In the genomic region with DNA sequence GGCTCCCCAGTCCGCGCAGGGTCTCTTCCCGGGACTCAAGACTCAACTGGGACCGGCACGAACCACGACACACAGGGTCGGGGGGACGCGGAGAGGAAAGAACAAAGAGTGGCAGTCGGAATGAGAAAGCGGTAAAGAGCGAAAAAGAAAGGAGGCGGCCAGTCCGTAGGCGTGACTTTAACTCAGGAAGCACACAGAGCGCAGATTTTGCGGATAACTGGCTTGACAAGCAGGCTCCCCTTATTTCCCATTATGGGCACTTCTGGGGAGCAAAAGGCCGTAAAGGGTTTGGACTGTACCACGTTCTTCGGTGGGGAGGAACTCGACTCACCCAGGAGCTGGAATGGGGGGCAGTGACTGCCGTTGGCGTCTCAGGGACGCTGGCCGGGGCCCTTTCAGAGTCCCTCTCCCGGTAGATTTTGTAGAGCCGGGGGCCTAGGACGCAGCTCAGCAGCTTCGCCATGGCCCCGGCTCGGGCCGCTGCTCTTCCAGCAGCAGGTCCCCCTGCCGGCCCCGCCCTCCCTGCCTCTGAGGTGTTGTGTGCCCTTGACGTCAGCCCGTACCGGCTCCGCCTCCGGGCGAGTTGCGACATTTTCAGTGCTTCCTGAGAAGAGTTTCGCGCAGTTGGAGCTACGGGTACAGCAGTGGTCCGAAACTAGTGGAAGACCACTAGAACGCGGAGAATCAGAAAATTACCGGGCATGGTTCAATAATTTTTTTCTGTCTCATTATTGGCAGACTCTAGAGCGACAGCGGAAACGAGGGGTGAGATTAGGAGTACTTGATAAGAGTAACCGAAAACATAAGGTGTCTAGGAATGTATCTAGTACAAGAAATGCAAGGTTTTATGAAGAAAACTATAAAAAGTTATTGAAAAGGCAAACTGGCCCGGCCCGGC, we compare ENCODE assay signal across 8 cellular contexts. TPM values are rescaled to one million over a fixed set of nuclear protein-coding genes. Genes with fewer than 3 reads are reported as not detected.
DNase-seq lines count a peak whose midpoint lies in the region; ATAC-seq and TF ChIP-seq lines count a peak whose summit lies in the region.

Gene ABHD16A, minus strand, starts transcription at position 506 of the 898 bp plus-strand sequence. Its CDS starts 43 bp downstream, at position 463.

- peak; percentile 90 for TF ChIP-seq POLR2A in GM19099 (IDR thresholded peaks at IDR 0.05; ENCODE audit: extremely low read depth, insufficient read length, low read depth)

- peaks cover 23% of the 10 kb centered on the region for H3K4me1 Mint-ChIP-seq in activated CD4-positive, alpha-beta T cell treated with anti-CD3 and anti-CD28 coated beads for 36 hours

- no peaks in the 10 kb centered on the region for H3K36me3 ChIP-seq in kidney epithelial cell (ENCODE audit: control insufficient read depth, insufficient read depth, low read length)

- no peaks in the 10 kb centered on the region for H3K9me3 Mint-ChIP-seq in activated CD4-positive, alpha-beta T cell treated with anti-CD3 and anti-CD28 coated beads for 36 hours (ENCODE audit: low read depth)

- DNase-seq in AG09309 (ENCODE audit: low read depth), result peak; percentile 90
- DNase-seq in NCI-H524 (lab: John Stamatoyannopoulos, UW), result peak; percentile 88 to 96
- DNase-seq in activated CD4-positive, alpha-beta T cell treated with anti-CD3 and anti-CD28 coated beads for 36 hours, result peak; percentile 99
- peak; percentile 99 for DNase-seq in choroid plexus epithelial cell (ENCODE audit: low read depth)
- DNase-seq in kidney epithelial cell (ENCODE audit: low read depth), result peak; percentile 96
- DNase-seq in stimulated activated CD4-positive, alpha-beta T cell treated with anti-CD3 and anti-CD28 coated beads, Interleukin-15, amount 100 ng/mL, for 48 hours (ENCODE audit: low read depth in 2 of 2), result peak; percentile 96 to 98

- H3K4me3 ChIP-seq in AG09309 (ENCODE audit: control insufficient read depth, low read depth, low read length) (peak within 1 kb of the TSS; percentile 86), choroid plexus epithelial cell (ENCODE audit: low read depth, low read length) (peak within 1 kb of the TSS; percentile 78), kidney epithelial cell (ENCODE audit: low read depth, low read length) (peak within 1 kb of the TSS; percentile 81)

- no peaks in the 10 kb centered on the region for H3K27me3 ChIP-seq in kidney epithelial cell (ENCODE audit: control insufficient read depth, insufficient read depth, low read length)

- peaks cover 8% of the 10 kb centered on the region for H3K36me3 Mint-ChIP-seq in activated CD4-positive, alpha-beta T cell treated with anti-CD3 and anti-CD28 coated beads for 36 hours (ENCODE audit: low read depth)

- H3K4me3 Mint-ChIP-seq in activated CD4-positive, alpha-beta T cell treated with anti-CD3 and anti-CD28 coated beads for 36 hours, result peak within 1 kb of the TSS; percentile 99

- CTCF ChIA-PET in activated CD4-positive, alpha-beta T cell treated with anti-CD3 and anti-CD28 coated beads for 36 hours (lab: Charles Lee), result interaction anchor here (0.6 to 1.4 kb wide), 13 partner anchors 9 to 229 kb away, joined by 3 to 4 read pairs (median 3); partner anchors contain the start of genes DDAH2, GPANK1, HSPA1A and HSPA1B

- H3K27me3 Mint-ChIP-seq in activated CD4-positive, alpha-beta T cell treated with anti-CD3 and anti-CD28 coated beads for 36 hours, result no peaks in the 10 kb centered on the region

- peak; percentile 9 for TF ChIP-seq CTCF in AG09309 (IDR thresholded peaks at IDR 0.05; ENCODE audit: control insufficient read depth, insufficient read depth, low read depth, low read length, missing control alignments)
- TF ChIP-seq CTCF in choroid plexus epithelial cell (conservative IDR thresholded peaks at IDR 0.05; ENCODE audit: low read depth, low read length), result no peak
- no peak for TF ChIP-seq CTCF in kidney epithelial cell (IDR thresholded peaks at IDR 0.05; ENCODE audit: insufficient read depth, low read length, poor library complexity, severe bottlenecking)

- intact Hi-C loops in activated CD4-positive, alpha-beta T cell treated with anti-CD3 and anti-CD28 coated beads for 36 hours (cut with DNase I, micrococcal nuclease), result loop anchor here (1.0 to 2.0 kb wide), 16 partner anchors 22 to 269 kb away; partner anchors contain the start of genes BAG6 (in 2 of the 2), CLIC1 (in 1 of the 2), DDAH2 (in 1 of the 2) and DXO (in 1 of the 2)

- ATAC-seq in HG03432 (IDR thresholded peaks at IDR 0.05; ENCODE audit: unreplicated experiment), result peak; percentile 88
- ATAC-seq in activated CD4-positive, alpha-beta T cell treated with anti-CD3 and anti-CD28 coated beads for 36 hours, result peak; percentile 91

- POLR2A ChIA-PET in activated CD4-positive, alpha-beta T cell treated with anti-CD3 and anti-CD28 coated beads for 36 hours (lab: Charles Lee), result interaction anchor here (0.6 to 1.3 kb wide), 6 partner anchors 33 to 104 kb away, joined by 3 to 6 read pairs (median 4); partner anchors contain the start of genes CLIC1, GPANK1 and LSM2

- H3K27ac Mint-ChIP-seq in activated CD4-positive, alpha-beta T cell treated with anti-CD3 and anti-CD28 coated beads for 36 hours, result peak within 1 kb of the TSS; percentile 97

RNA-seq across cellular contexts. Expression of gene ABHD16A, which starts in this region (rescaled TPM):
- 10 to 100 TPM; 20.9 to 25.1 TPM for total RNA-seq in activated CD4-positive, alpha-beta T cell treated with anti-CD3 and anti-CD28 coated beads for 36 hours
- total RNA-seq in kidney epithelial cell, result 43.8 and 45.5 TPM in 2 replicates

Comparison
In these comparisons a context has a peak if more than half of its experiments do, and no peak if none do; other contexts are left out.
1. Peak in every context shown above with its lines: DNase-seq, ATAC-seq and H3K4me3 ChIP-seq.